8 cellular contexts compared by ENCODE assay signal in the genomic region with DNA sequence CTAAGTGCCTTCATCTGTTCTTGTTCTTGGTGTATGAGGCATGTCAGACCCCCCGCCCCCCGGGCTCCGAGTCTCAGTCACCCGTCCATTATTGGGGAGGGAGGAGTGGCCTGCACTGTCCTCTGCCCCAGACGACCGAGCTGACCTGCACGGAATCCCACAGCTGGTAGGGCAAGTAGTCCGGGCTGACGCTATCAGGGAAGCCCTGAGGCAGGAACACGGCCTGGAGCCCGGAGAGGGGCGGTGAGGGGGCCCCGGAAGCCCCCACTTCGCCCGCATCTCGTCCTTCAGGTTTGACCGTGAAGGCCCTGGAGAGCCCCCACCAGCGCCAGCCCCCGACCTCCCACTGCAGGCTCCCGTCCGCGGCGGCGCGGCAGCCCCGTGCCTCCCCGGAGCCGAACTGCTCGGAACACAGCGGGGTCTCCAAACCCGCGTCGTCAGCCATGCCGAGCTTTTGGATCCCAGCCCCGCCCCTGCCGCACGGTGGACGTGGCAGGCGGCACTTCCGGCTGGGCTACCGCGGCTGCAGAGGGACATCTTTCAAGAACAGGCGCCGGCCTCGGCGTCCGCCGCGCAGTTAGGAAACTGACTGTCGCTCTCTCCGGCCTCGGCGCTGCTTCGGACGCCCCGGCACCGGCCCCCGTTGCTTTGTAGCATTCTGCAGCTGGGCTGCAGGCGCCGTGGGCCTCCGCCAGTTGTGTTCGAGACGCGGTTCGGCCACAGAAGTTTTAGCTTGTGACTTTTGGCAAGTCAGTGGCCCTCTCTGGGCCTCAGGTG. TPM values are rescaled to one million over a fixed set of nuclear protein-coding genes. Genes with fewer than 3 reads are reported as not detected.
DNase-seq lines count a peak whose midpoint lies in the region; TF ChIP-seq lines count a peak whose summit lies in the region.

A gene (minus strand): TSS at position 463 of the 777 bp plus-strand sequence. CDS start 18 bp downstream, at position 445.

- H3K9me3 ChIP-seq in SJCRH30 (replicated peaks): no peaks in the 10 kb centered on the region
- peaks cover 0 to 7% of the 10 kb centered on the region in 2 donors for H3K9me3 ChIP-seq in neuronal stem cell (replicated peaks in 1 of 2; ENCODE audit: control insufficient read depth in 2 of 2, insufficient read depth in 1 of 2, low read depth in 1 of 2, low read length in 2 of 2)
- H3K9me3 ChIP-seq in subcutaneous abdominal adipose tissue (ENCODE audit: control insufficient read depth in 5 of 5, low read length in 5 of 5): no peaks in the 10 kb centered on the region

- H2BK12ac ChIP-seq in neuronal stem cell (ENCODE audit: low read length): no peak within 1 kb of the TSS

- H3K4ac ChIP-seq in neuronal stem cell (ENCODE audit: low read length): no peak within 1 kb of the TSS

- H4K8ac ChIP-seq in neuronal stem cell (ENCODE audit: low read depth, low read length): no peak within 1 kb of the TSS

- peak within 1 kb of the TSS; percentile 94 for H3K23ac ChIP-seq in neuronal stem cell (ENCODE audit: low read depth, low read length, poor library complexity)

- TF ChIP-seq CTCF in LNCaP clone FGC (IDR thresholded peaks at IDR 0.05; ENCODE audit: control insufficient read depth, extremely low read depth, insufficient read depth): no peak

- peak within 1 kb of the TSS; percentile 48 for H2AK5ac ChIP-seq in neuronal stem cell (ENCODE audit: low read depth, low read length)

- no peaks in the 10 kb centered on the region for H3K27me3 ChIP-seq in SJCRH30
- H3K27me3 ChIP-seq in neuronal stem cell (ENCODE audit: control insufficient read depth in 3 of 3, insufficient read depth in 3 of 3, low read depth in 1 of 3, low read length in 3 of 3): no peaks in the 10 kb centered on the region
- no peaks in the 10 kb centered on the region for H3K27me3 ChIP-seq in subcutaneous abdominal adipose tissue (ENCODE audit: control insufficient read depth in 5 of 5, insufficient read depth in 4 of 5, low read length in 5 of 5)

- H2AFZ ChIP-seq in neuronal stem cell (ENCODE audit: low read length): peak within 1 kb of the TSS; percentile 97

- no peak within 1 kb of the TSS for H2BK120ac ChIP-seq in neuronal stem cell (ENCODE audit: low read depth, low read length)

- H3K79me1 ChIP-seq in neuronal stem cell (ENCODE audit: low read depth, low read length): no peaks in the 10 kb centered on the region

- peak within 1 kb of the TSS; percentile 81 for H3K4me2 ChIP-seq in neuronal stem cell (ENCODE audit: insufficient read depth, low read length, poor library complexity, severe bottlenecking)

- no peak within 1 kb of the TSS for H4K91ac ChIP-seq in neuronal stem cell (ENCODE audit: low read depth, low read length, poor library complexity)

- WGBS in neuronal stem cell (ENCODE audit: extremely low coverage in 2 of 2, insufficient read length in 2 of 2, insufficient replicate concordance in 1 of 2), 2 donors: no CpG with 5 or more reads among the region's 65 CpGs

- peak within 1 kb of the TSS; percentile 97 for H3K18ac ChIP-seq in neuronal stem cell (ENCODE audit: low read length)

- H2BK15ac ChIP-seq in neuronal stem cell (ENCODE audit: low read length): no peak within 1 kb of the TSS

- peak within 1 kb of the TSS; percentile 83 for H2BK5ac ChIP-seq in neuronal stem cell (ENCODE audit: low read length)

- H3K36me3 ChIP-seq in SJCRH30 (peaks cover 3% of the 10 kb centered on the region; the same call in 1 of the 2 replicates), neuronal stem cell (replicated peaks in 1 of 2; ENCODE audit: control insufficient read depth in 2 of 2, insufficient read depth in 2 of 2, low read length in 2 of 2) (peaks cover 0 to 21% of the 10 kb centered on the region in 2 donors), subcutaneous abdominal adipose tissue (ENCODE audit: control insufficient read depth in 5 of 5, insufficient read depth in 5 of 5, low read length in 5 of 5) (peaks cover 0 to 14% (median 5%) of the 10 kb centered on the region in 5 donors)

- H3K14ac ChIP-seq in neuronal stem cell (ENCODE audit: low read length): peak within 1 kb of the TSS; percentile 75

- peak; percentile 90 for DNase-seq in ELR (ENCODE audit: low read depth)
- peak; percentile 62 for DNase-seq in GOT3 (lab: John Stamatoyannopoulos, UW)
- peak; percentile 63 for DNase-seq in LNCaP clone FGC (ENCODE audit: low read depth)
- peak; percentile 89 to 90 for DNase-seq in SJCRH30
- DNase-seq in activated gamma-delta T cell treated with anti-CD3 and anti-CD28 coated beads, Interleukin-2, amount 50 U/mL, for 16 hours (ENCODE audit: low read depth): peak; percentile 72
- DNase-seq in foreskin melanocyte: peak; percentile 77
- DNase-seq in neuronal stem cell (ENCODE audit: low spot score): peak; percentile 85

- H3K4me3 ChIP-seq in LNCaP clone FGC (ENCODE audit: low read depth, low read length): peak within 1 kb of the TSS; percentile 99
- H3K4me3 ChIP-seq in SJCRH30: peak within 1 kb of the TSS; percentile 100
- H3K4me3 ChIP-seq in neuronal stem cell (ENCODE audit: low read length in 2 of 2): peak within 1 kb of the TSS; percentile 97 to 98
- peak within 1 kb of the TSS; percentile 93 to 98 (median 93) for H3K4me3 ChIP-seq in subcutaneous abdominal adipose tissue (ENCODE audit: low read depth in 1 of 5, low read length in 5 of 5)

- H3K27ac ChIP-seq in SJCRH30 (peak within 1 kb of the TSS; percentile 96), neuronal stem cell (replicated peaks; ENCODE audit: low read length) (peak within 1 kb of the TSS; percentile 66), subcutaneous abdominal adipose tissue (ENCODE audit: low read depth, low read length) (peak within 1 kb of the TSS; percentile 86)

- H3K9ac ChIP-seq in neuronal stem cell (ENCODE audit: low read depth, low read length, poor library complexity) (peak within 1 kb of the TSS; percentile 97), subcutaneous abdominal adipose tissue (ENCODE audit: low read length in 5 of 5) (peak within 1 kb of the TSS; percentile 97 to 99 (median 98))

- no peaks in the 10 kb centered on the region for H3K4me1 ChIP-seq in SJCRH30
- peaks cover 2 to 10% of the 10 kb centered on the region in 2 donors for H3K4me1 ChIP-seq in neuronal stem cell (ENCODE audit: control insufficient read depth in 2 of 2, insufficient read depth in 1 of 2, low read depth in 1 of 2, low read length in 2 of 2)
- peaks cover 6 to 43% (median 34%) of the 10 kb centered on the region in 5 donors for H3K4me1 ChIP-seq in subcutaneous abdominal adipose tissue (ENCODE audit: control insufficient read depth in 5 of 5, insufficient read depth in 5 of 5, low read length in 5 of 5)

RNA-seq across cellular contexts. Expression of the gene that starts here (rescaled TPM):
- total RNA-seq in SJCRH30 (2014; rRNA removed; shearing (Covaris generic)): 20.8 and 21.0 TPM in 2 replicates
- 35.6 TPM for polyA plus RNA-seq in neuronal stem cell (2013, experiment 1 of 2)
- 36.0 TPM for polyA plus RNA-seq in neuronal stem cell (2013, experiment 2 of 2)

Comparison
In these comparisons a context has a peak if more than half of its experiments do, and no peak if none do; other contexts are left out.
1. Peak in every context shown above with its lines: DNase-seq, H3K4me3 ChIP-seq and H3K27ac ChIP-seq.